In the genomic region with DNA sequence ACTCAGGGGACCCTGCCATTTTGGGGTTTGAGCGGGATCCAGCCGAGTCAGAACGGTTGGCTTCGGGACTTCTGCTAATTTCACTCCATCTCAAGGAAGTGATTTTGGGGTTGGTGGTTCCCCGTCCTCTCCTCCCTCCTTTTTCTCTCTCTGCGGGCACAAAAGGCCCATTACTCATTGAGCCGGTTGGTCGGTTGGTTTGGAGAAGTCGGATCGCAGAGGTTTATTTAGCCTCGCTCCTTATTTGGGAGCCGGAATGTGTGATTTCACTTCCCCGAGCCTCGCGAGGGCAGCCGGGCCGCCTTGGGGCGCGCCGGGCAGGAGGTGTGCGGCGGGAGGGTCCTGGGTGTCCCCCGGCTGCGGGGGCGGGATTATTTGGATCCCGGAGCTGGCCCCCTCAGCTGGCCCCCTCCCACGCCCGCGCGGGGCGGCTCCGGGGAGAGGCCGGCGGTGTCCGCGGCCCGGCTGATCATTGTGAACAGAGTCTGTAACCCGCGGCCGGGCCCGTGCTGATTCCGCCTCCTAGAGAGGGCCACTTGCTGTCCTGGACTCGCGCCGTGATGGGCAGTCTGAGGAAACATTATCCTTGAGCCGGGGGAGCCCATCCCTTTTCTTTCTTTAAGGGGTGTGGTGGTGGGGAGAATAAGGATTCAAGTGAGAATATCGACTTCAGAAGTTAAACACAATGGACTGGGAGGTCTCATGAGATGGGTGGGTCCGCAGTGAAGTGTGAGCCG, we compare ENCODE assay signal across 8 cellular contexts. TPM values are rescaled to one million over a fixed set of nuclear protein-coding genes. Genes with fewer than 3 reads are reported as not detected.
DNase-seq lines count a peak whose midpoint lies in the region; ATAC-seq and TF ChIP-seq lines count a peak whose summit lies in the region.

No MANE protein-coding gene starts in this region.

- H3K4me1 Mint-ChIP-seq in CD14-positive monocyte (peaks cover 61% of the 10 kb centered on the region), memory B cell (peaks cover 58% of the 10 kb centered on the region)
- peaks cover 45 to 46% of the 10 kb centered on the region in 2 donors for H3K4me1 Mint-ChIP-seq in effector memory CD8-positive, alpha-beta T cell (ENCODE audit: low read depth in 2 of 2)
- peaks cover 54% of the 10 kb centered on the region for H3K4me1 Mint-ChIP-seq in stimulated activated naive CD8-positive, alpha-beta T cell treated with anti-CD3 and anti-CD28 coated beads, Interleukin-15, amount 100 ng/mL, for 72 hours

- TF ChIP-seq CTCF in CD14-positive monocyte (IDR thresholded peaks at IDR 0.05), result no peak
- no peak for TF ChIP-seq CTCF in Loucy (conservative IDR thresholded peaks at IDR 0.05; ENCODE audit: low read length)

- H3K27me3 ChIP-seq in Loucy (ENCODE audit: insufficient read depth, low read length, poor library complexity, severe bottlenecking), result peaks cover 3% of the 10 kb centered on the region

- H3F3A ChIP-seq in Loucy (ENCODE audit: low read depth), result no peaks in the 10 kb centered on the region

- H3K79me2 ChIP-seq in Loucy (ENCODE audit: insufficient read depth, low read length), result peaks cover 60% of the 10 kb centered on the region

- peak; percentile 88 for DNase-seq in CD14-positive monocyte (ENCODE audit: low spot score)
- DNase-seq in activated CD4-positive, alpha-beta T cell treated with anti-CD3 and anti-CD28 coated beads for 4 hours, result peak; percentile 22 to 34
- DNase-seq in effector memory CD8-positive, alpha-beta T cell, result peak; percentile 42 to 49 (median 43)
- DNase-seq in memory B cell (ENCODE audit: low spot score in 2 of 2), result peak; percentile 36 to 44
- peak; percentile 57 to 79 for DNase-seq in stimulated activated naive CD8-positive, alpha-beta T cell treated with anti-CD3 and anti-CD28 coated beads, Interleukin-15, amount 100 ng/mL, for 72 hours

- peak overlapping the region; percentile 92 for H3K4me3 ChIP-seq in Loucy (ENCODE audit: low read length, poor library complexity, severe bottlenecking)

- H3K36me3 Mint-ChIP-seq in CD14-positive monocyte (peaks cover 19 to 20% of the 10 kb centered on the region in 2 donors), memory B cell (peaks cover 6% of the 10 kb centered on the region)
- H3K36me3 Mint-ChIP-seq in effector memory CD8-positive, alpha-beta T cell (ENCODE audit: insufficient read depth), result peaks cover 48% of the 10 kb centered on the region

- no peaks in the 10 kb centered on the region for H3K36me3 ChIP-seq in Loucy (ENCODE audit: insufficient read depth, low read length)

- H3K27me3 Mint-ChIP-seq in CD14-positive monocyte (ENCODE audit: low read depth in 3 of 3) (peaks cover 2 to 7% (median 2%) of the 10 kb centered on the region in 3 donors), memory B cell (no peaks in the 10 kb centered on the region)
- no peaks in the 10 kb centered on the region for H3K27me3 Mint-ChIP-seq in effector memory CD8-positive, alpha-beta T cell
- peaks cover 24% of the 10 kb centered on the region for H3K27me3 Mint-ChIP-seq in stimulated activated naive CD8-positive, alpha-beta T cell treated with anti-CD3 and anti-CD28 coated beads, Interleukin-15, amount 100 ng/mL, for 72 hours

- H3K9me2 ChIP-seq in Loucy (replicated peaks; ENCODE audit: low read depth, low read length), result no peaks in the 10 kb centered on the region

- H3K4me1 ChIP-seq in Loucy (ENCODE audit: insufficient read depth, low read length, poor library complexity, severe bottlenecking), result peaks cover 40% of the 10 kb centered on the region

- peak overlapping the region; percentile 98 for H3K4me3 Mint-ChIP-seq in CD14-positive monocyte
- H3K4me3 Mint-ChIP-seq in effector memory CD8-positive, alpha-beta T cell, result peak overlapping the region; percentile 96 to 98
- H3K4me3 Mint-ChIP-seq in memory B cell, result peak overlapping the region; percentile 97
- H3K4me3 Mint-ChIP-seq in stimulated activated naive CD8-positive, alpha-beta T cell treated with anti-CD3 and anti-CD28 coated beads, Interleukin-15, amount 100 ng/mL, for 72 hours, result peak overlapping the region; percentile 88 to 95

- no peaks in the 10 kb centered on the region for H3K9me3 ChIP-seq in Loucy (ENCODE audit: insufficient read depth, low read depth, low read length)

- H3K27ac Mint-ChIP-seq in CD14-positive monocyte (peak overlapping the region; percentile 90 to 97 (median 94)), memory B cell (peak overlapping the region; percentile 94)
- H3K27ac Mint-ChIP-seq in effector memory CD8-positive, alpha-beta T cell, result peak overlapping the region; percentile 97 to 98
- peak overlapping the region; percentile 96 to 98 for H3K27ac Mint-ChIP-seq in stimulated activated naive CD8-positive, alpha-beta T cell treated with anti-CD3 and anti-CD28 coated beads, Interleukin-15, amount 100 ng/mL, for 72 hours

- intact Hi-C loops in CD14-positive monocyte (cut with micrococcal nuclease), result no loop called here

- H4K20me1 ChIP-seq in Loucy (ENCODE audit: insufficient read depth, low read length, poor library complexity, severe bottlenecking), result peaks cover 51% of the 10 kb centered on the region

- H3K4me2 ChIP-seq in Loucy (ENCODE audit: low read depth, low read length, poor library complexity, severe bottlenecking), result peak overlapping the region; percentile 79

- peak overlapping the region; percentile 34 for H2AFZ ChIP-seq in Loucy (ENCODE audit: low read length)

- peak overlapping the region; percentile 81 for H3K9ac ChIP-seq in Loucy (ENCODE audit: low read depth, low read length, poor library complexity, severe bottlenecking)

- ATAC-seq in GM19452 (IDR thresholded peaks at IDR 0.05; ENCODE audit: unreplicated experiment) (peak; percentile 26), memory B cell (ENCODE audit: low read depth) (peak; percentile 30), HG03378 (IDR thresholded peaks at IDR 0.05; ENCODE audit: unreplicated experiment) (no peak)
- peak; percentile 50 for ATAC-seq in effector memory CD8-positive, alpha-beta T cell (replicated peaks)
- ATAC-seq in stimulated activated naive CD8-positive, alpha-beta T cell treated with anti-CD3 and anti-CD28 coated beads, Interleukin-15, amount 100 ng/mL, for 72 hours, result peak; percentile 76

- H3K9me3 Mint-ChIP-seq in CD14-positive monocyte (peaks cover 0 to 2% (median 0%) of the 10 kb centered on the region in 7 donors), memory B cell (no peaks in the 10 kb centered on the region)
- H3K9me3 Mint-ChIP-seq in effector memory CD8-positive, alpha-beta T cell, result no peaks in the 10 kb centered on the region
- no peaks in the 10 kb centered on the region for H3K9me3 Mint-ChIP-seq in stimulated activated naive CD8-positive, alpha-beta T cell treated with anti-CD3 and anti-CD28 coated beads, Interleukin-15, amount 100 ng/mL, for 72 hours

RNA-seq across cellular contexts. Expression of a gene that starts 1.2 kb away (rescaled TPM):
- polyA plus RNA-seq in CD14-positive monocyte, result 1 to 10 TPM; 1.6 to 2.2 TPM

RNA-seq across cellular contexts. Expression of a gene that starts 50.6 kb away (rescaled TPM):
- polyA plus RNA-seq in CD14-positive monocyte, result not detected

Comparison
In these comparisons a context has a peak if more than half of its experiments do, and no peak if none do; other contexts are left out.
1. DNase-seq: peak in every context shown above with its lines; median percentile 88 in CD14-positive monocyte; 68 in stimulated activated naive CD8-positive, alpha-beta T cell treated with anti-CD3 and anti-CD28 coated beads, Interleukin-15, amount 100 ng/mL, for 72 hours; 43 in effector memory CD8-positive, alpha-beta T cell; 40 in memory B cell; 28 in activated CD4-positive, alpha-beta T cell treated with anti-CD3 and anti-CD28 coated beads for 4 hours.